In the genomic region with DNA sequence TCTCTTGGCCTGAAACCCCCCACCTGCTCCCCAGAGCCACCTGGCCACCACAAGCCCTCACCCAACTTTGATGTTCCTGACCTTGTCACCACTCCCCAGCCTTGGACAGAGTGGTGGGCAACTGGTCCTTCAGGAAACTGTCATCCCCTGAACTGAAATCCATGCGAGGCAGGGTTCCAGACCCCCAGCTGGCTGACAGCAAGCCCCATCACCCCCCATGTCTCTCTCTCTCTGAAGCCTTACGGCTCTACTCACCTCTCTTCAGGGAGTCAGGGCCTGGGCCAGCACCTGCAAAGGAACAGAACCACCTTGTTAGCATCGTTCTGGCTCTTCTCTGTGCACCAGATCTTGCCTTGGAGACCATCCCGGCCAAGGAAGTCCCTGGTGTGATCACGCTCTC, we compare ENCODE assay signal across 22 cellular contexts. TPM values are rescaled to one million over a fixed set of nuclear protein-coding genes. Genes with fewer than 3 reads are reported as not detected.
DNase-seq lines count a peak whose midpoint lies in the region; ATAC-seq and TF ChIP-seq lines count a peak whose summit lies in the region.
"Had no signal": no experiment of that assay in that cellular context is flagged by ENCODE, and none has a peak within 500 bp of the region (broad histone marks: within the 10 kb centered on the region; RNA-seq: fewer than 3 reads in every experiment).

No MANE protein-coding gene starts in this region.

- H3K4ac ChIP-seq in H9 (ENCODE audit: low read depth, low read length): no peak overlapping the region

- no peaks in the 10 kb centered on the region for H3K9me2 ChIP-seq in Loucy (replicated peaks; ENCODE audit: low read depth, low read length)

- no peak overlapping the region for H3K23ac ChIP-seq in H9 (ENCODE audit: insufficient read length, low read depth, low read length)

- peaks cover 26% of the 10 kb centered on the region; the same call in 1 of the 2 replicates for H3K79me2 ChIP-seq in Loucy (ENCODE audit: insufficient read depth, low read length)
- no peaks in the 10 kb centered on the region for H3K79me2 ChIP-seq in H9 (ENCODE audit: insufficient read depth, low read length)

- no peaks in the 10 kb centered on the region for H3K9me3 ChIP-seq in CD4-positive, alpha-beta memory T cell (ENCODE audit: control insufficient read depth in 1 of 2, low read length in 2 of 2)
- H3K9me3 ChIP-seq in Loucy (ENCODE audit: insufficient read depth, low read depth, low read length): no peaks in the 10 kb centered on the region
- no peaks in the 10 kb centered on the region for H3K9me3 ChIP-seq in H9 (ENCODE audit: control insufficient read depth, low read depth, low read length)
- H3K9me3 ChIP-seq: BE2C had no signal

- no peak overlapping the region for H2BK15ac ChIP-seq in H9 (ENCODE audit: low read depth, low read length)

- no peaks in the 10 kb centered on the region for H3K27me3 ChIP-seq in CD4-positive, alpha-beta memory T cell (ENCODE audit: insufficient read depth, low read length)
- H3K27me3 ChIP-seq in Loucy (ENCODE audit: insufficient read depth, low read length, poor library complexity, severe bottlenecking) (no peaks in the 10 kb centered on the region), H9 (ENCODE audit: insufficient read depth, low read length) (no peaks in the 10 kb centered on the region; the same call in 1 of the 2 replicates)

- H3K79me1 ChIP-seq in H9 (ENCODE audit: insufficient read depth, low read depth, low read length, poor library complexity, severe bottlenecking): no peaks in the 10 kb centered on the region

- no peak overlapping the region for H2BK120ac ChIP-seq in H9 (ENCODE audit: low read depth, low read length, poor library complexity, severe bottlenecking)

- no peak overlapping the region for H4K91ac ChIP-seq in H9 (ENCODE audit: insufficient read length, low read depth, low read length)

- no peak overlapping the region for H3K27ac ChIP-seq in CD4-positive, alpha-beta memory T cell (ENCODE audit: low read depth, low read length)
- H3K27ac ChIP-seq in H9 (ENCODE audit: insufficient read length, low read depth, low read length): no peak overlapping the region
- H3K27ac ChIP-seq: GM23248 had no signal

- H2BK20ac ChIP-seq in H9 (ENCODE audit: low read depth, low read length, poor library complexity, severe bottlenecking): no peak overlapping the region

- DNase-seq in 8988T: peak; percentile 57
- DNase-seq in CD4-positive, alpha-beta memory T cell: no peak
- no peak for DNase-seq in glutamatergic neuron
- no peak for DNase-seq in H9
- no peak for DNase-seq in SIG-M5 (lab: John Stamatoyannopoulos, UW)
- DNase-seq: ACHN; BE2C; C1 segment of cervical spinal cord; Calu3; CD8-positive, alpha-beta T cell; DMS79 treated with DMSO at 0.1 percent for 48 hours; GM23248; HCEC 1CT; HFFc6; KBM-7 had no signal

- no peaks in the 10 kb centered on the region for H3F3A ChIP-seq in Loucy (ENCODE audit: low read depth)

- H3K36me3 Mint-ChIP-seq in CD4-positive, alpha-beta memory T cell: peaks cover 17 to 22% of the 10 kb centered on the region in 2 donors
- H3K36me3 Mint-ChIP-seq in glutamatergic neuron (ENCODE audit: unreplicated experiment) (peaks cover 3% of the 10 kb centered on the region), H9 (ENCODE audit: insufficient read depth in 1 of 3, low read depth in 3 of 3) (peaks cover 3 to 10% (median 8%) of the 10 kb centered on the region in 3 experiments; a peak in 6 of 7 replicates)

- H3K9ac ChIP-seq in Loucy (ENCODE audit: low read depth, low read length, poor library complexity, severe bottlenecking): no peak overlapping the region
- H3K9ac ChIP-seq in H9 (ENCODE audit: extremely low read depth, insufficient read length, low read length): no peak overlapping the region
- H3K9ac ChIP-seq: GM23248 had no signal

- no peak overlapping the region for H3K4me3 ChIP-seq in CD4-positive, alpha-beta memory T cell (ENCODE audit: low read length in 2 of 2)
- no peak overlapping the region for H3K4me3 ChIP-seq in Loucy (ENCODE audit: low read length, poor library complexity, severe bottlenecking)
- H3K4me3 ChIP-seq: GM12878, GM23248 had no signal

- H4K5ac ChIP-seq in H9 (ENCODE audit: insufficient read length, low read depth, low read length): no peak overlapping the region

- CTCF ChIA-PET in CD4-positive, alpha-beta memory T cell (lab: Charles Lee; ENCODE audit: partially characterized antibody): no interaction called here

- H3K23me2 ChIP-seq in H9 (ENCODE audit: insufficient read length, low read depth, low read length, poor library complexity, severe bottlenecking): peaks cover 6% of the 10 kb centered on the region

- no peak overlapping the region for H2AK5ac ChIP-seq in H9 (ENCODE audit: insufficient read length, low read length)

- no peak overlapping the region for H3K18ac ChIP-seq in H9 (ENCODE audit: insufficient read length, low read depth, low read length)

- H3K9me3 Mint-ChIP-seq in CD4-positive, alpha-beta memory T cell: no peaks in the 10 kb centered on the region
- H3K9me3 Mint-ChIP-seq in glutamatergic neuron (ENCODE audit: unreplicated experiment) (peaks cover 20% of the 10 kb centered on the region), H9 (no peaks in the 10 kb centered on the region; a peak in 2 of 5 replicates)
- H3K9me3 Mint-ChIP-seq: CD8-positive, alpha-beta T cell; HFFc6; IgD-negative memory B cell had no signal

- ATAC-seq in HG03196 (IDR thresholded peaks at IDR 0.05; ENCODE audit: unreplicated experiment) (no peak), GM18858 (IDR thresholded peaks at IDR 0.05; ENCODE audit: unreplicated experiment) (no peak)
- ATAC-seq: CD8-positive, alpha-beta T cell; GM12878 had no signal

- H3K4me1 ChIP-seq in CD4-positive, alpha-beta memory T cell (ENCODE audit: insufficient read depth, low read length): peaks cover 13% of the 10 kb centered on the region
- peaks cover 22% of the 10 kb centered on the region for H3K4me1 ChIP-seq in Loucy (ENCODE audit: insufficient read depth, low read length, poor library complexity, severe bottlenecking)
- no peaks in the 10 kb centered on the region for H3K4me1 ChIP-seq in H9 (ENCODE audit: insufficient read depth, low read length)
- H3K4me1 ChIP-seq: BE2C had no signal

- H2BK5ac ChIP-seq in H9 (ENCODE audit: insufficient read length, low read length): no peak overlapping the region

- H3K4me1 Mint-ChIP-seq in CD4-positive, alpha-beta memory T cell: peaks cover 13 to 33% (median 27%) of the 10 kb centered on the region in 4 donors
- peaks cover 37% of the 10 kb centered on the region for H3K4me1 Mint-ChIP-seq in glutamatergic neuron (ENCODE audit: low read depth, unreplicated experiment)
- peaks cover 7 to 18% of the 10 kb centered on the region in 2 experiments for H3K4me1 Mint-ChIP-seq in H9

- peak overlapping the region in 2 of 8 donors; percentile 22 to 32 for H3K4me3 Mint-ChIP-seq in CD4-positive, alpha-beta memory T cell
- H3K4me3 Mint-ChIP-seq in glutamatergic neuron (ENCODE audit: unreplicated experiment) (peak overlapping the region; percentile 96), H9 (no peak overlapping the region)
- H3K4me3 Mint-ChIP-seq: HFFc6 had no signal

- H3K14ac ChIP-seq in H9 (ENCODE audit: insufficient read depth, low read length): no peak overlapping the region

- H3K4me2 ChIP-seq in Loucy (ENCODE audit: low read depth, low read length, poor library complexity, severe bottlenecking): peak overlapping the region; percentile 86
- no peak overlapping the region for H3K4me2 ChIP-seq in H9 (ENCODE audit: insufficient read depth, insufficient read length, low read length)

- H3K27me3 Mint-ChIP-seq in CD4-positive, alpha-beta memory T cell: no peaks in the 10 kb centered on the region
- peaks cover 22% of the 10 kb centered on the region for H3K27me3 Mint-ChIP-seq in glutamatergic neuron (ENCODE audit: unreplicated experiment)
- peaks cover 45% of the 10 kb centered on the region for H3K27me3 Mint-ChIP-seq in H9 (ENCODE audit: low read depth)

- H4K8ac ChIP-seq in H9 (replicated peaks; ENCODE audit: insufficient read length, low read depth, low read length): no peak overlapping the region

- H4K20me1 ChIP-seq in Loucy (ENCODE audit: insufficient read depth, low read length, poor library complexity, severe bottlenecking) (peaks cover 6% of the 10 kb centered on the region), H9 (ENCODE audit: control insufficient read depth, insufficient read depth, insufficient read length) (no peaks in the 10 kb centered on the region)

- intact Hi-C loops in CD4-positive, alpha-beta memory T cell (cut with micrococcal nuclease): no loop called here

- TF ChIP-seq CTCF in Loucy (conservative IDR thresholded peaks at IDR 0.05; ENCODE audit: low read length) (no peak), glutamatergic neuron (IDR thresholded peaks at IDR 0.05; ENCODE audit: partially characterized antibody, unreplicated experiment) (no peak), H9 (conservative IDR thresholded peaks at IDR 0.05) (no peak)

- WGBS in H9 (ENCODE audit: extremely low coverage, insufficient read length, low lambda C conversion rate): no CpG with 5 or more reads among the region's 5 CpGs

- H2AFZ ChIP-seq in Loucy (ENCODE audit: low read length): no peak overlapping the region
- no peak overlapping the region for H2AFZ ChIP-seq in H9 (ENCODE audit: low read length)
- H2AFZ ChIP-seq: GM23248 had no signal

- peak overlapping the region in 5 of 7 donors; percentile 27 to 75 (median 50) for H3K27ac Mint-ChIP-seq in CD4-positive, alpha-beta memory T cell
- H3K27ac Mint-ChIP-seq in glutamatergic neuron (ENCODE audit: unreplicated experiment) (peak overlapping the region; percentile 48), H9 (no peak overlapping the region; a peak in 1 of 7 replicates)
- H3K27ac Mint-ChIP-seq: CD8-positive, alpha-beta T cell; HFFc6 had no signal

- POLR2A ChIA-PET in CD4-positive, alpha-beta memory T cell (lab: Charles Lee; ENCODE audit: partially characterized antibody): no interaction called here

- H3K36me3 ChIP-seq in CD4-positive, alpha-beta memory T cell (ENCODE audit: insufficient read depth, low read length): no peaks in the 10 kb centered on the region
- H3K36me3 ChIP-seq in Loucy (ENCODE audit: insufficient read depth, low read length): peaks cover 7% of the 10 kb centered on the region; the same call in 1 of the 2 replicates
- H3K36me3 ChIP-seq: BE2C had no signal

- no peak overlapping the region for H3K56ac ChIP-seq in H9 (ENCODE audit: insufficient read length, low read depth, low read length)

- no peak overlapping the region for H2BK12ac ChIP-seq in H9 (ENCODE audit: insufficient read length, low read depth, low read length)

- H3T11ph ChIP-seq in H9 (ENCODE audit: low read length): no peak overlapping the region

RNA-seq across cellular contexts. Expression of a gene that starts 2.6 kb away (rescaled TPM):
- 1 to 10 TPM; 8.4 to 8.5 TPM for total RNA-seq in CD4-positive, alpha-beta memory T cell
- polyA plus RNA-seq in CD4-positive, alpha-beta memory T cell: 1 to 10 TPM; 2.0 to 4.5 TPM
- total RNA-seq in glutamatergic neuron (ENCODE audit: unreplicated experiment): 56.3 TPM
- 4.2 and 4.5 TPM in 2 replicates for total RNA-seq in H9 (2021)
- total RNA-seq: GM23248 had no signal
- polyA plus RNA-seq: GM23248 had no signal

RNA-seq across cellular contexts. Expression of a gene that starts 17.8 kb away (rescaled TPM):
- 100 to 1,000 TPM; 384 to 389 TPM for total RNA-seq in CD4-positive, alpha-beta memory T cell
- polyA plus RNA-seq in CD4-positive, alpha-beta memory T cell: 1,000 to 10,000 TPM; 1,040 to 1,509 TPM
- total RNA-seq in glutamatergic neuron (ENCODE audit: unreplicated experiment) (1.2 TPM), H9 (2021) (0.48 TPM in 1 of 2 replicates, not detected in the other)
- total RNA-seq: A172, Calu3, GM23248 had no signal

RNA-seq across cellular contexts. Expression of a gene that starts 21.9 kb away (rescaled TPM):
- total RNA-seq in CD4-positive, alpha-beta memory T cell: not detected
- 1 to 10 TPM in 1 of 2 donors, not detected in 1; 1.6 TPM for polyA plus RNA-seq in CD4-positive, alpha-beta memory T cell
- total RNA-seq in glutamatergic neuron (ENCODE audit: unreplicated experiment): not detected
- total RNA-seq in H9 (2021): not detected in 2 replicates
- total RNA-seq: A172, GM12878, GM23248, H4, HFFc6 had no signal
- polyA plus RNA-seq: GM12878, GM23248, IgD-negative memory B cell had no signal

RNA-seq across cellular contexts. Expression of a gene that starts 24.1 kb away (rescaled TPM):
- total RNA-seq in CD4-positive, alpha-beta memory T cell: 10 to 100 TPM; 65.0 to 79.6 TPM
- 10 to 100 TPM in 1 of 2 donors, 1 to 10 TPM in 1; 7.3 to 20.2 TPM for polyA plus RNA-seq in CD4-positive, alpha-beta memory T cell
- total RNA-seq in glutamatergic neuron (ENCODE audit: unreplicated experiment): 119 TPM
- total RNA-seq in H9 (2021): 134 and 135 TPM in 2 replicates

RNA-seq across cellular contexts. Expression of a gene that starts 49.9 kb away (rescaled TPM):
- total RNA-seq in CD4-positive, alpha-beta memory T cell: not detected
- polyA plus RNA-seq in CD4-positive, alpha-beta memory T cell: not detected
- total RNA-seq in glutamatergic neuron (ENCODE audit: unreplicated experiment): not detected
- total RNA-seq in H9 (2021): not detected in 2 replicates
- total RNA-seq: A172; Calu3; CD8-positive, alpha-beta T cell; GM12878; GM23248; H4; HFFc6 had no signal
- polyA plus RNA-seq: GM23248, IgD-negative memory B cell had no signal

Comparison
In these comparisons a context has a peak if more than half of its experiments do, and no peak if none do; other contexts are left out.
1. H3K27ac Mint-ChIP-seq: peak in CD4-positive, alpha-beta memory T cell (5 of 7) and glutamatergic neuron (single experiment); none in H9 (0 of 3).
2. RNA of a gene that starts 17.8 kb away (total RNA-seq): 384 to 389 TPM in CD4-positive, alpha-beta memory T cell; 1.2 TPM in glutamatergic neuron (single experiment) and 0.48 TPM in H9; every median in the first group is over 100 times any median in the second.